In genomic region chr16:68348645-68349445, GRCh38 we compare ENCODE assay signal across 19 cellular contexts. TPM values are rescaled to one million over a fixed set of nuclear protein-coding genes. Genes with fewer than 3 reads are reported as not detected.
A peak's percentile ranks its signal among the peaks of the same experiment; 100 is the strongest.
DNase-seq lines count a peak whose midpoint lies in the region; ATAC-seq, FAIRE-seq and TF ChIP-seq lines count a peak whose summit lies in the region.
"Had no signal": no experiment of that assay in that cellular context is flagged by ENCODE, and none has a peak within 500 bp of the region (broad histone marks: within the 10 kb centered on the region; RNA-seq: fewer than 3 reads in every experiment).

No MANE protein-coding gene starts in this region.

- no peak overlapping the region for H3K4me3 ChIP-seq in Caco-2 (ENCODE audit: low read depth, low read length)
- no peak overlapping the region for H3K4me3 ChIP-seq in kidney (ENCODE audit: low read length in 2 of 2)
- no peak overlapping the region for H3K4me3 ChIP-seq in psoas muscle
- H3K4me3 ChIP-seq in sigmoid colon, result no peak overlapping the region

- no peak overlapping the region for H3K27ac ChIP-seq in kidney (ENCODE audit: low read depth in 2 of 2, low read length in 2 of 2)
- peak overlapping the region; percentile 63 for H3K27ac ChIP-seq in psoas muscle
- H3K27ac ChIP-seq in sigmoid colon, result no peak overlapping the region
- H3K27ac ChIP-seq: C4-2B, HL-60 had no signal

- DNase-seq in Caco-2, result no peak
- no peak for DNase-seq in T-helper 17 cell
- DNase-seq in kidney, result peak; percentile 39
- no peak for DNase-seq in psoas muscle
- no peak for DNase-seq in stimulated activated naive CD8-positive, alpha-beta T cell treated with anti-CD3 and anti-CD28 coated beads, Interleukin-15, Interleukin-2, amounts not matched to agents 100 U/mL and 50 U/mL, for 24 hours
- DNase-seq in sigmoid colon, result no peak
- DNase-seq in NCI-H226, result no peak
- DNase-seq: ACHN; CD8-positive, alpha-beta memory T cell; GDM1; NCI-H1105; NCI-H2029 treated with DMSO at 0.1 percent for 48 hours; NCI-H2171; NCI-H524 treated with DMSO at 0.1 percent for 48 hours; OCI-M1 had no signal

- H3K27ac Mint-ChIP-seq in Caco-2 (ENCODE audit: unreplicated experiment) (peak overlapping the region; percentile 23), T-helper 17 cell (peak overlapping the region; percentile 49)

- H3K4me1 ChIP-seq in Caco-2 (peaks cover 6% of the 10 kb centered on the region), kidney (ENCODE audit: control insufficient read depth in 1 of 2, insufficient read depth in 1 of 2, low read depth in 1 of 2, low read length in 2 of 2) (no peaks in the 10 kb centered on the region), psoas muscle (peaks cover 35% of the 10 kb centered on the region), sigmoid colon (no peaks in the 10 kb centered on the region)

- H3K4me1 Mint-ChIP-seq in Caco-2 (ENCODE audit: low read depth, unreplicated experiment), result peaks cover 10% of the 10 kb centered on the region
- peaks cover 3% of the 10 kb centered on the region for H3K4me1 Mint-ChIP-seq in T-helper 17 cell

- H3K27me3 Mint-ChIP-seq in Caco-2 (ENCODE audit: insufficient read depth, unreplicated experiment), result no peaks in the 10 kb centered on the region
- no peaks in the 10 kb centered on the region for H3K27me3 Mint-ChIP-seq in T-helper 17 cell
- H3K27me3 Mint-ChIP-seq: CD8-positive, alpha-beta memory T cell had no signal

- H3K36me3 ChIP-seq in Caco-2 (ENCODE audit: control insufficient read depth, insufficient read depth, low read length) (peaks cover 7% of the 10 kb centered on the region), kidney (ENCODE audit: control insufficient read depth in 1 of 2, insufficient read depth in 2 of 2, low read length in 2 of 2) (peaks cover 36 to 38% of the 10 kb centered on the region in 2 donors), psoas muscle (ENCODE audit: insufficient read depth in 1 of 2, low read depth in 1 of 2) (peaks cover 6 to 80% of the 10 kb centered on the region in 2 donors), sigmoid colon (peaks cover 25 to 95% (median 51%) of the 10 kb centered on the region in 4 donors)

- POLR2A ChIA-PET in Caco-2 (lab: Charles Lee), result interaction anchor here (0.6 kb wide), 1 partner anchor 91 kb away, joined by 3 read pairs; no protein-coding TSS in a partner anchor

- TF ChIP-seq EP300 in sigmoid colon (IDR thresholded peaks at IDR 0.05), result no peak

- WGBS in psoas muscle, 3 donors, result 76 to 82% (median 76%) methylated on average over 27 of the region's 27 CpGs
- 95 to 96% methylated on average over 27 of the region's 27 CpGs for WGBS in sigmoid colon, 2 donors

- FAIRE-seq in kidney (lab: Jason Lieb, UNC), result no peak
- FAIRE-seq: GM19239, RCC 7860 had no signal

- intact Hi-C loops in Caco-2 (cut with micrococcal nuclease; ENCODE audit: unreplicated experiment) (no loop called here), kidney (cut with DNase I) (no loop called here), psoas muscle (cut with DNase I) (no loop called here), sigmoid colon (cut with DNase I) (no loop called here)

- no peaks in the 10 kb centered on the region for H3K9me3 Mint-ChIP-seq in Caco-2 (ENCODE audit: unreplicated experiment)
- H3K9me3 Mint-ChIP-seq: CD8-positive, alpha-beta memory T cell had no signal

- H3K27me3 ChIP-seq in Caco-2 (replicated peaks; ENCODE audit: control insufficient read depth, insufficient read depth, low read length) (no peaks in the 10 kb centered on the region), psoas muscle (ENCODE audit: insufficient read depth in 3 of 3, low read length in 2 of 3) (no peaks in the 10 kb centered on the region), sigmoid colon (no peaks in the 10 kb centered on the region)

- H3K4me3 Mint-ChIP-seq in Caco-2 (ENCODE audit: unreplicated experiment) (no peak overlapping the region), T-helper 17 cell (no peak overlapping the region)

- H3K9ac ChIP-seq in kidney (ENCODE audit: low read length in 2 of 2), result no peak overlapping the region

- TF ChIP-seq CTCF in Caco-2 (IDR thresholded peaks at IDR 0.05; ENCODE audit: insufficient read depth in 1 of 2, low read depth in 1 of 2, low read length in 1 of 2, severe bottlenecking in 1 of 2, unreplicated experiment in 1 of 2), result no peak
- TF ChIP-seq CTCF in kidney (IDR thresholded peaks at IDR 0.05; ENCODE audit: borderline replicate concordance, extremely low read depth, insufficient read depth), result no peak
- TF ChIP-seq CTCF in psoas muscle (IDR thresholded peaks at IDR 0.05), result no peak
- TF ChIP-seq CTCF in sigmoid colon (IDR thresholded peaks at IDR 0.05), result no peak

- peaks cover 98% of the 10 kb centered on the region for H3K36me3 Mint-ChIP-seq in Caco-2 (ENCODE audit: insufficient read depth, unreplicated experiment)
- H3K36me3 Mint-ChIP-seq in T-helper 17 cell (ENCODE audit: low read depth), result peaks cover 13% of the 10 kb centered on the region

- no TSS peak for BruUV-seq in Caco-2 (replicated peaks; lab: Mats Ljungman, UMichigan)

- ATAC-seq in T-helper 17 cell (no peak), psoas muscle (peak in 1 of 4 donors; percentile 11)
- no peak for ATAC-seq in stimulated activated naive CD8-positive, alpha-beta T cell treated with anti-CD3 and anti-CD28 coated beads, Interleukin-15, Interleukin-2, amounts not matched to agents 100 U/mL and 50 U/mL, for 24 hours

- no peak for TF ChIP-seq POLR2A in sigmoid colon (IDR thresholded peaks at IDR 0.05)

- CTCF ChIA-PET in Caco-2 (lab: Charles Lee), result no interaction called here

- H3K9me3 ChIP-seq in Caco-2 (no peaks in the 10 kb centered on the region), T-helper 17 cell (ENCODE audit: control insufficient read depth, low read length, poor library complexity, severe bottlenecking) (no peaks in the 10 kb centered on the region), kidney (ENCODE audit: control insufficient read depth in 1 of 2, low read length in 2 of 2) (no peaks in the 10 kb centered on the region), psoas muscle (no peaks in the 10 kb centered on the region), sigmoid colon (no peaks in the 10 kb centered on the region)

RNA-seq across cellular contexts. Expression of gene PRMT7, which starts 38.0 kb away (rescaled TPM):
- 156 and 166 TPM in 2 replicates for total RNA-seq in Caco-2 (2022)
- total RNA-seq in T-helper 17 cell, result 10 to 100 TPM; 55.2 to 59.4 TPM
- total RNA-seq in kidney, result 33.7 TPM
- polyA plus RNA-seq in kidney (ENCODE audit: insufficient read depth, low read depth, low replicate concordance), result 20.4 TPM
- 10 to 100 TPM; 19.9 to 31.4 (median 26.6) TPM for total RNA-seq in psoas muscle
- polyA plus RNA-seq in psoas muscle, result 10 to 100 TPM; 18.9 to 45.1 (median 20.4) TPM
- total RNA-seq in sigmoid colon, result 10 to 100 TPM; 34.6 to 51.0 (median 45.6) TPM
- 10 to 100 TPM; 12.0 to 40.7 (median 19.0) TPM for polyA plus RNA-seq in sigmoid colon

RNA-seq across cellular contexts. Expression of gene SLC7A6OS, which starts 38.1 kb away (rescaled TPM):
- total RNA-seq in Caco-2 (2022) (34.0 and 34.2 TPM in 2 replicates), T-helper 17 cell (10 to 100 TPM; 35.3 to 36.0 TPM), kidney (20.3 TPM), psoas muscle (10 to 100 TPM in 2 of 4 donors, 1 to 10 TPM in 2; 7.9 to 12.6 (median 9.9) TPM), sigmoid colon (10 to 100 TPM in 3 of 4 donors, 1 to 10 TPM in 1; 9.5 to 20.8 (median 11.8) TPM)
- polyA plus RNA-seq in kidney (ENCODE audit: insufficient read depth, low read depth, low replicate concordance) (9.2 TPM), psoas muscle (10 to 100 TPM in 1 of 3 donors, 1 to 10 TPM in 2; 5.8 to 16.3 (median 9.5) TPM), sigmoid colon (1 to 10 TPM; 4.8 to 10.0 (median 6.5) TPM)
